ENCODE assay signal across 1 cellular context in the genomic region with DNA sequence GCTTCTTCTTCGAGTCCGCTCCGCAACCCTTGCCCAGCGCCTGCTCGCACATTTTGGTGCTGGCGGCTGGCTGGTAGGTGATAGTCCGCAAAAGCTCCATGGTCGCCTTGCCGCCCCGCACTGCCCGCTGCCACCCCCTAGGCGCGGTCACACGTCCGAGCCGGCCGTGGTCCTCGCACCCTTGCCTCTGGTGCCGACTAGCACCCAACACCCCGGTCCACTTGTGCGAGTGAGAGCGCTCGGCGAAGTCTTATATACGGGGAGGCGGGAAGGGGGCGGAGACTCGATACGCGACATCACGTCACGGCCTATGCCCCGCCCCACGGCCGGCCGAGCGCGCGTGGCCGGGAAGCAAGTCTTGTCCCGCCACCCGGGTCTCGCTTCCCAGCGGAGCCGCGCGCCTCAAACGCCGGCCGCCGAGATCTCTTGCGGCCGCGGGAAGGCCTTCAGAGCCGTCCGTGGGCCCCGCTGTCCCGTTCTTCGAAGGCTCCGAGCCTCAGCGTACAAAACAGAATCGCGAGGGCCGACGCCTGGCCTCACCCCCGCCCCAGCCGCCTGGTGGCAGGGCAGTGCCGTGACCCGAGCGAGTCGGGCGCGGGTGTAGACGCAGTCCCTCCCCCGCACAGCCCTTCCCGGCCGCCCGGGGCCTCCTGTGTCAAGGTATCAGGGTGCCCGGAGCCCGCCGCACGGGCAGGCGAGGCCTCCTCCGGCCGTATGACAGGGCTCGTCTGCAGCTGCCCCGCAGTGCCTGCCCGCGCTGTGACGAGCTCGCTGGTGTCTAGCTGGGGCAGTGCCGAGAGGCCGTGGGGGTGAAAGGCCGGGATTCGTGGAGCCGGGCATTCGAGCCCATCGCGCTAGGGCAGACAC.
A peak's percentile ranks its signal among the peaks of the same experiment; 100 is the strongest.
TF ChIP-seq lines count a peak whose summit lies in the region.

Gene PLK2, minus strand, starts transcription at position 227 of the 867 bp plus-strand sequence. Its CDS starts 127 bp downstream, at position 100.

TF ChIP-seq in HepG2, 621 proteins besides CTCF, POLR2A, EP300 and RAD21 (continued from another document and continues in another):
- peak; percentile 9; the same call in 1 of the 2 replicates for TF ChIP-seq ATF2 (CRISPR knock-in tag; IDR thresholded peaks at IDR 0.05)
- TF ChIP-seq HES4 (CRISPR knock-in tag; IDR thresholded peaks at IDR 0.05; ENCODE audit: borderline replicate concordance) = no peak
- TF ChIP-seq ZNF24 (IDR thresholded peaks at IDR 0.05) = no peak
- TF ChIP-seq ZNF562 (CRISPR knock-in tag; IDR thresholded peaks at IDR 0.05; ENCODE audit: borderline replicate concordance) = no peak
- TF ChIP-seq MTF2 (CRISPR knock-in tag; IDR thresholded peaks at IDR 0.05; ENCODE audit: borderline replicate concordance) = 0 out of 2 replicates have a peak, but pooled peaks have one; percentile 39
- TF ChIP-seq TCF7L2 (IDR thresholded peaks at IDR 0.05; ENCODE audit: low read depth, low read length) = no peak
- TF ChIP-seq NKX3-1 (CRISPR knock-in tag; IDR thresholded peaks at IDR 0.05) = 0 out of 2 replicates have a peak, but pooled peaks have one; percentile 26
- 0 out of 2 replicates have a peak, but pooled peaks have one; percentile 38 for TF ChIP-seq ZNF768 (CRISPR knock-in tag; IDR thresholded peaks at IDR 0.05)
- TF ChIP-seq PHF8 (CRISPR knock-in tag; IDR thresholded peaks at IDR 0.05) = peak; percentile 77
- TF ChIP-seq HNRNPLL (IDR thresholded peaks at IDR 0.05; ENCODE audit: low read depth, low read length, poor library complexity, severe bottlenecking) = no peak
- peak; percentile 40; the same call in 1 of the 2 replicates for TF ChIP-seq ZBTB20 (CRISPR knock-in tag; IDR thresholded peaks at IDR 0.05; ENCODE audit: borderline replicate concordance, low read depth)
- peak; percentile 51 for TF ChIP-seq MEIS1 (CRISPR knock-in tag; IDR thresholded peaks at IDR 0.05; ENCODE audit: borderline replicate concordance)
- TF ChIP-seq ZNF670 (CRISPR knock-in tag; IDR thresholded peaks at IDR 0.05; ENCODE audit: borderline replicate concordance) = no peak; the same call in 1 of the 2 replicates
- TF ChIP-seq HDAC1 (CRISPR knock-in tag; IDR thresholded peaks at IDR 0.05) = 0 out of 2 replicates have a peak, but pooled peaks have one; percentile 24
- TF ChIP-seq MIER3 (CRISPR knock-in tag; IDR thresholded peaks at IDR 0.05; ENCODE audit: borderline replicate concordance) = no peak
- peak; percentile 61 for TF ChIP-seq MYC (CRISPR knock-in tag; IDR thresholded peaks at IDR 0.05; ENCODE audit: borderline replicate concordance)
- TF ChIP-seq ZNF563 (CRISPR knock-in tag; IDR thresholded peaks at IDR 0.05) = peak; percentile 58; the same call in 1 of the 2 replicates
- peak; percentile 34; the same call in 1 of the 2 replicates for TF ChIP-seq ZNF556 (CRISPR knock-in tag; IDR thresholded peaks at IDR 0.05; ENCODE audit: borderline replicate concordance)
- TF ChIP-seq ZNF605 (CRISPR knock-in tag; IDR thresholded peaks at IDR 0.05) = peak; percentile 77; the same call in 1 of the 2 replicates
- TF ChIP-seq, protein P1, sequence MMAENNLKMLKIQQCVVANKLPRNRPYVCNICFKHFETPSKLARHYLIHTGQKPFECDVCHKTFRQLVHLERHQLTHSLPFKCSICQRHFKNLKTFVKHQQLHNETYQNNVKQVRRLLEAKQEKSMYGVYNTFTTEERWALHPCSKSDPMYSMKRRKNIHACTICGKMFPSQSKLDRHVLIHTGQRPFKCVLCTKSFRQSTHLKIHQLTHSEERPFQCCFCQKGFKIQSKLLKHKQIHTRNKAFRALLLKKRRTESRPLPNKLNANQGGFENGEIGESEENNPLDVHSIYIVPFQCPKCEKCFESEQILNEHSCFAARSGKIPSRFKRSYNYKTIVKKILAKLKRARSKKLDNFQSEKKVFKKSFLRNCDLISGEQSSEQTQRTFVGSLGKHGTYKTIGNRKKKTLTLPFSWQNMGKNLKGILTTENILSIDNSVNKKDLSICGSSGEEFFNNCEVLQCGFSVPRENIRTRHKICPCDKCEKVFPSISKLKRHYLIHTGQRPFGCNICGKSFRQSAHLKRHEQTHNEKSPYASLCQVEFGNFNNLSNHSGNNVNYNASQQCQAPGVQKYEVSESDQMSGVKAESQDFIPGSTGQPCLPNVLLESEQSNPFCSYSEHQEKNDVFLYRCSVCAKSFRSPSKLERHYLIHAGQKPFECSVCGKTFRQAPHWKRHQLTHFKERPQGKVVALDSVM (CRISPR knock-in tag; IDR thresholded peaks at IDR 0.05) = peak; percentile 34; the same call in 1 of the 2 replicates
- TF ChIP-seq HOMEZ (CRISPR knock-in tag; IDR thresholded peaks at IDR 0.05; ENCODE audit: low read depth) = no peak
- peak; percentile 37 for TF ChIP-seq TEAD3 (CRISPR knock-in tag; optimal IDR thresholded peaks at IDR 0.05; ENCODE audit: borderline replicate concordance)
- peak; percentile 8; the same call in 1 of the 2 replicates for TF ChIP-seq RFXAP (CRISPR knock-in tag; IDR thresholded peaks at IDR 0.05; ENCODE audit: borderline replicate concordance)
- no peak for TF ChIP-seq SP1 (IDR thresholded peaks at IDR 0.05)
- peak; percentile 69 for TF ChIP-seq SP1 (CRISPR knock-in tag; IDR thresholded peaks at IDR 0.05)
- TF ChIP-seq SIX4 (CRISPR knock-in tag; IDR thresholded peaks at IDR 0.05) = 0 out of 2 replicates have a peak, but pooled peaks have one; percentile 25
- TF ChIP-seq KLF11 (CRISPR knock-in tag; IDR thresholded peaks at IDR 0.05) = 0 out of 2 replicates have a peak, but pooled peaks have one; percentile 70
- TF ChIP-seq, protein P2, sequence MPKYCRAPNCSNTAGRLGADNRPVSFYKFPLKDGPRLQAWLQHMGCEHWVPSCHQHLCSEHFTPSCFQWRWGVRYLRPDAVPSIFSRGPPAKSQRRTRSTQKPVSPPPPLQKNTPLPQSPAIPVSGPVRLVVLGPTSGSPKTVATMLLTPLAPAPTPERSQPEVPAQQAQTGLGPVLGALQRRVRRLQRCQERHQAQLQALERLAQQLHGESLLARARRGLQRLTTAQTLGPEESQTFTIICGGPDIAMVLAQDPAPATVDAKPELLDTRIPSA (CRISPR knock-in tag; IDR thresholded peaks at IDR 0.05; ENCODE audit: borderline replicate concordance) = 0 out of 2 replicates have a peak, but pooled peaks have one; percentile 12
- no peak for TF ChIP-seq ARNT (IDR thresholded peaks at IDR 0.05)
- TF ChIP-seq NFAT5 (CRISPR knock-in tag; IDR thresholded peaks at IDR 0.05) = no peak
- 0 out of 2 replicates have a peak, but pooled peaks have one; percentile 83 for TF ChIP-seq ZNF703 (CRISPR knock-in tag; IDR thresholded peaks at IDR 0.05; ENCODE audit: borderline replicate concordance)
- TF ChIP-seq HIVEP1 (CRISPR knock-in tag; IDR thresholded peaks at IDR 0.05) = 0 out of 2 replicates have a peak, but pooled peaks have one; percentile 53
- no peak for TF ChIP-seq MBD4 (IDR thresholded peaks at IDR 0.05; ENCODE audit: borderline replicate concordance, low read length)
- TF ChIP-seq ZNF549 (CRISPR knock-in tag; IDR thresholded peaks at IDR 0.05) = no peak
- no peak for TF ChIP-seq ZNF639 (CRISPR knock-in tag; conservative IDR thresholded peaks at IDR 0.05)
- TF ChIP-seq ZNF224 (CRISPR knock-in tag; IDR thresholded peaks at IDR 0.05) = peak; percentile 29
- TF ChIP-seq TAF1 (CRISPR knock-in tag; IDR thresholded peaks at IDR 0.05) = peak; percentile 93
- 0 out of 2 replicates have a peak, but pooled peaks have one; percentile 43 for TF ChIP-seq MEF2D (CRISPR knock-in tag; IDR thresholded peaks at IDR 0.05)
